Comparison of ENCODE assay signal across 1 cellular context in genomic region chr21:43697758-43698643, GRCh38.
TF ChIP-seq lines count a peak whose summit lies in the region.

No MANE protein-coding gene starts in this region.

TF ChIP-seq in IMR-90, 13 proteins besides CTCF, POLR2A, EP300 and RAD21:
- no peak for TF ChIP-seq FOS (IDR thresholded peaks at IDR 0.05; ENCODE audit: low read depth, low read length)
- TF ChIP-seq BHLHE40 (IDR thresholded peaks at IDR 0.05; ENCODE audit: low read depth, low read length): no peak
- no peak for TF ChIP-seq MAFK (IDR thresholded peaks at IDR 0.05; ENCODE audit: low read depth, low read length)
- TF ChIP-seq, protein P1, sequence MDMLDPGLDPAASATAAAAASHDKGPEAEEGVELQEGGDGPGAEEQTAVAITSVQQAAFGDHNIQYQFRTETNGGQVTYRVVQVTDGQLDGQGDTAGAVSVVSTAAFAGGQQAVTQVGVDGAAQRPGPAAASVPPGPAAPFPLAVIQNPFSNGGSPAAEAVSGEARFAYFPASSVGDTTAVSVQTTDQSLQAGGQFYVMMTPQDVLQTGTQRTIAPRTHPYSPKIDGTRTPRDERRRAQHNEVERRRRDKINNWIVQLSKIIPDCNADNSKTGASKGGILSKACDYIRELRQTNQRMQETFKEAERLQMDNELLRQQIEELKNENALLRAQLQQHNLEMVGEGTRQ (IDR thresholded peaks at IDR 0.05; ENCODE audit: low read depth, low read length): no peak
- no peak for TF ChIP-seq MAZ (IDR thresholded peaks at IDR 0.05; ENCODE audit: borderline replicate concordance, low read depth, low read length)
